Comparison of ENCODE assay signal across 15 cellular contexts in the genomic region with DNA sequence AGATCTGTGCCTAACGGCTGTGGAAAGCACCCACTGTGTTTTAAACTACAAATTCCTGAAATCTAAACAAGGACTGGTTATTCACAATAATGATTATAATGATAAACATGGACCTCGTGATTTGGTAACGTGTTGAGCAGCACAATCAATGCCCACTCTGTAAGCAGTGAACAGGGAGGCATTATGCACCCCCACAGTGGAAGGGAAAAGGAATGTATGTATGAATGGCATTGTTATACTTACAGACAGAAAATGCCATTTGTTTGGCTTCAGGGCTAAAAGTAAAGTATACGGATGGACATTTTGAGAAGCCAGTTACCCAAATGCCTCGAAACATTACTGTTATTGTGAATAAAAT.
"Had no signal": no experiment of that assay in that cellular context is flagged by ENCODE, and none has a peak within 500 bp of the region (broad histone marks: within the 10 kb centered on the region; RNA-seq: fewer than 3 reads in every experiment).

No MANE protein-coding gene starts in this region.

- H3K9me3 Mint-ChIP-seq: activated CD4-positive, alpha-beta T cell treated with anti-CD3 and anti-CD28 coated beads, Interleukin-2, amount 10 ng/mL, durations not matched to agents 7 days and 5 days; nephron progenitor cell had no signal

- H3K4me3 Mint-ChIP-seq: activated CD4-positive, alpha-beta T cell treated with anti-CD3 and anti-CD28 coated beads, Interleukin-2, amount 10 ng/mL, durations not matched to agents 7 days and 5 days; memory B cell; nephron progenitor cell had no signal

- DNase-seq: activated CD4-positive, alpha-beta T cell treated with anti-CD3 and anti-CD28 coated beads, Interleukin-2, amount 10 ng/mL, durations not matched to agents 7 days and 5 days; activated CD8-positive, alpha-beta memory T cell treated with anti-CD3 and anti-CD28 coated beads, Interleukin-2, amount 50 U/mL, for 48 hours; activated naive CD4-positive, alpha-beta T cell treated with Interleukin-2 at 50 U/mL for 16 hours; heart right ventricle; islet precursor cell; left lung; nephron progenitor cell; psoas muscle; sigmoid colon; spleen; stomach; thyroid gland had no signal

- H3K27ac Mint-ChIP-seq: activated CD4-positive, alpha-beta T cell treated with anti-CD3 and anti-CD28 coated beads, Interleukin-2, amount 10 ng/mL, durations not matched to agents 7 days and 5 days; memory B cell; nephron progenitor cell had no signal

- ATAC-seq: esophagus mucosa, heart right ventricle, left lung, psoas muscle had no signal

- H3K4me1 Mint-ChIP-seq: activated CD4-positive, alpha-beta T cell treated with anti-CD3 and anti-CD28 coated beads, Interleukin-2, amount 10 ng/mL, durations not matched to agents 7 days and 5 days; memory B cell; nephron progenitor cell had no signal

- H3K36me3 Mint-ChIP-seq: memory B cell had no signal

- H3K27ac ChIP-seq: ascending aorta, left lung, psoas muscle, spleen, stomach, thyroid gland had no signal
